In genomic region chr15:73939138-73939537, GRCh38 we compare ENCODE assay signal across 19 cellular contexts. TPM values are rescaled to one million over a fixed set of nuclear protein-coding genes. Genes with fewer than 3 reads are reported as not detected.
DNase-seq lines count a peak whose midpoint lies in the region; ATAC-seq and TF ChIP-seq lines count a peak whose summit lies in the region.
"Had no signal": no experiment of that assay in that cellular context is flagged by ENCODE, and none has a peak within 500 bp of the region (broad histone marks: within the 10 kb centered on the region; RNA-seq: fewer than 3 reads in every experiment).

No MANE protein-coding gene starts in this region.

- H3K4me3 Mint-ChIP-seq in CD4-positive, CD25-positive, alpha-beta regulatory T cell: no peak overlapping the region
- H3K4me3 Mint-ChIP-seq in effector memory CD8-positive, alpha-beta T cell: no peak overlapping the region
- H3K4me3 Mint-ChIP-seq: activated CD4-positive, alpha-beta T cell treated with anti-CD3 and anti-CD28 coated beads for 36 hours; GM23338; stimulated activated naive CD8-positive, alpha-beta T cell treated with anti-CD3 and anti-CD28 coated beads, Interleukin-15, Interleukin-2, amounts not matched to agents 100 ng/mL and 50 ng/mL, for 24 hours had no signal

- peak overlapping the region; percentile 22; the same call in 1 of the 2 replicates for H2AFZ ChIP-seq in Loucy (ENCODE audit: low read length)
- no peak overlapping the region for H2AFZ ChIP-seq in osteoblast (ENCODE audit: low read length)
- H2AFZ ChIP-seq: GM23338 had no signal

- H3K9me3 ChIP-seq in CD4-positive, CD25-positive, alpha-beta regulatory T cell (ENCODE audit: control insufficient read depth in 2 of 2, low read length in 2 of 2): no peaks in the 10 kb centered on the region
- H3K9me3 ChIP-seq in Loucy (ENCODE audit: insufficient read depth, low read depth, low read length) (no peaks in the 10 kb centered on the region), osteoblast (ENCODE audit: low read depth, low read length) (no peaks in the 10 kb centered on the region), Peyer's patch (no peaks in the 10 kb centered on the region), body of pancreas (no peaks in the 10 kb centered on the region)
- H3K9me3 ChIP-seq: Caco-2, esophagus squamous epithelium, pancreas had no signal

- DNase-seq in CD4-positive, CD25-positive, alpha-beta regulatory T cell: no peak
- no peak for DNase-seq in effector memory CD8-positive, alpha-beta T cell
- DNase-seq in osteoblast (ENCODE audit: insufficient read length, low spot score, missing footprints) (peak; percentile 68), cortex of kidney (lab: John Stamatoyannopoulos, UW) (no peak), Peyer's patch (no peak), body of pancreas (no peak), NCI-H187 (lab: John Stamatoyannopoulos, UW) (no peak)
- DNase-seq: activated CD4-positive, alpha-beta T cell treated with anti-CD3 and anti-CD28 coated beads for 36 hours; Caco-2; effector CD8-positive, alpha-beta T cell; EL; esophagus squamous epithelium; NCI-H1417; NCI-H2171 treated with DMSO at 0.1 percent for 48 hours; pancreas; trophoblast cell had no signal

- 84 to 91% methylated on average over 4 of the region's 4 CpGs for WGBS in body of pancreas, 2 donors

- no peaks in the 10 kb centered on the region for H3K36me3 ChIP-seq in CD4-positive, CD25-positive, alpha-beta regulatory T cell (ENCODE audit: control insufficient read depth, insufficient read depth, low read length)
- H3K36me3 ChIP-seq in Loucy (ENCODE audit: insufficient read depth, low read length) (no peaks in the 10 kb centered on the region), osteoblast (ENCODE audit: insufficient read depth, low read length) (peaks cover 43% of the 10 kb centered on the region), Peyer's patch (no peaks in the 10 kb centered on the region), body of pancreas (replicated peaks in 1 of 2; ENCODE audit: insufficient read depth in 1 of 2, low read depth in 2 of 2) (no peaks in the 10 kb centered on the region)
- H3K36me3 ChIP-seq: esophagus squamous epithelium, pancreas had no signal

- H3K27ac ChIP-seq in CD4-positive, CD25-positive, alpha-beta regulatory T cell (ENCODE audit: insufficient read depth, low read length, poor library complexity, severe bottlenecking): no peak overlapping the region
- peak overlapping the region; percentile 96 for H3K27ac ChIP-seq in osteoblast (ENCODE audit: low read depth, low read length)
- no peak overlapping the region for H3K27ac ChIP-seq in Peyer's patch
- H3K27ac ChIP-seq in body of pancreas: no peak overlapping the region
- H3K27ac ChIP-seq: esophagus squamous epithelium, pancreas had no signal

- H3K4me1 Mint-ChIP-seq in CD4-positive, CD25-positive, alpha-beta regulatory T cell: peaks cover 0 to 50% (median 18%) of the 10 kb centered on the region in 4 donors
- H3K4me1 Mint-ChIP-seq in effector memory CD8-positive, alpha-beta T cell (ENCODE audit: low read depth in 2 of 2): peaks cover 13 to 14% of the 10 kb centered on the region in 2 donors

- intact Hi-C loops in body of pancreas (cut with DNase I): no loop called here

- H3K9me2 ChIP-seq in Loucy (replicated peaks; ENCODE audit: low read depth, low read length): no peaks in the 10 kb centered on the region

- H3K79me2 ChIP-seq in Loucy (ENCODE audit: insufficient read depth, low read length) (no peaks in the 10 kb centered on the region), osteoblast (ENCODE audit: insufficient read depth, low read length) (peaks cover 99% of the 10 kb centered on the region)

- TF ChIP-seq CTCF in Loucy (conservative IDR thresholded peaks at IDR 0.05; ENCODE audit: low read length) (no peak), osteoblast (IDR thresholded peaks at IDR 0.05; ENCODE audit: extremely low read depth, low read depth, low read length) (no peak), Peyer's patch (IDR thresholded peaks at IDR 0.05) (no peak), body of pancreas (IDR thresholded peaks at IDR 0.05) (no peak)

- TF ChIP-seq POLR2A in Peyer's patch (IDR thresholded peaks at IDR 0.05): no peak
- TF ChIP-seq POLR2A in body of pancreas (IDR thresholded peaks at IDR 0.05): no peak

- H4K20me1 ChIP-seq in Loucy (ENCODE audit: insufficient read depth, low read length, poor library complexity, severe bottlenecking) (no peaks in the 10 kb centered on the region), osteoblast (ENCODE audit: insufficient read depth, low read length) (peaks cover 27% of the 10 kb centered on the region)

- ATAC-seq in CD4-positive, CD25-positive, alpha-beta regulatory T cell (ENCODE audit: low read depth in 2 of 2): no peak
- no peak for ATAC-seq in effector memory CD8-positive, alpha-beta T cell (replicated peaks)
- ATAC-seq in body of pancreas: no peak
- ATAC-seq: activated CD4-positive, alpha-beta T cell treated with anti-CD3 and anti-CD28 coated beads for 36 hours; GM23338; pancreas had no signal

- no peak overlapping the region for H3K9ac ChIP-seq in Loucy (ENCODE audit: low read depth, low read length, poor library complexity, severe bottlenecking)

- H3K36me3 Mint-ChIP-seq in CD4-positive, CD25-positive, alpha-beta regulatory T cell: no peaks in the 10 kb centered on the region
- no peaks in the 10 kb centered on the region for H3K36me3 Mint-ChIP-seq in effector memory CD8-positive, alpha-beta T cell (ENCODE audit: insufficient read depth)

- no peaks in the 10 kb centered on the region for H3K27me3 ChIP-seq in CD4-positive, CD25-positive, alpha-beta regulatory T cell (ENCODE audit: control insufficient read depth, insufficient read depth, low read length)
- H3K27me3 ChIP-seq in Loucy (ENCODE audit: insufficient read depth, low read length, poor library complexity, severe bottlenecking) (no peaks in the 10 kb centered on the region), osteoblast (ENCODE audit: insufficient read depth, low read length) (no peaks in the 10 kb centered on the region), Peyer's patch (no peaks in the 10 kb centered on the region), body of pancreas (no peaks in the 10 kb centered on the region)
- H3K27me3 ChIP-seq: esophagus squamous epithelium, pancreas had no signal

- H3K4me1 ChIP-seq in CD4-positive, CD25-positive, alpha-beta regulatory T cell (ENCODE audit: control insufficient read depth, insufficient read depth, low read length, poor library complexity, severe bottlenecking): peaks cover 39% of the 10 kb centered on the region
- peaks cover 67% of the 10 kb centered on the region for H3K4me1 ChIP-seq in Loucy (ENCODE audit: insufficient read depth, low read length, poor library complexity, severe bottlenecking)
- peaks cover 74% of the 10 kb centered on the region for H3K4me1 ChIP-seq in osteoblast (ENCODE audit: insufficient read depth, low read length)
- peaks cover 0 to 25% (median 0%) of the 10 kb centered on the region in 4 donors for H3K4me1 ChIP-seq in Peyer's patch
- peaks cover 21% of the 10 kb centered on the region for H3K4me1 ChIP-seq in body of pancreas

- H3K9me3 Mint-ChIP-seq in CD4-positive, CD25-positive, alpha-beta regulatory T cell: no peaks in the 10 kb centered on the region
- no peaks in the 10 kb centered on the region for H3K9me3 Mint-ChIP-seq in effector memory CD8-positive, alpha-beta T cell
- H3K9me3 Mint-ChIP-seq: GM23338; stimulated activated naive CD8-positive, alpha-beta T cell treated with anti-CD3 and anti-CD28 coated beads, Interleukin-15, Interleukin-2, amounts not matched to agents 100 ng/mL and 50 ng/mL, for 24 hours had no signal

- peak overlapping the region in 2 of 3 donors; percentile 80 to 87 for H3K27ac Mint-ChIP-seq in CD4-positive, CD25-positive, alpha-beta regulatory T cell
- peak overlapping the region; percentile 20 to 82 for H3K27ac Mint-ChIP-seq in effector memory CD8-positive, alpha-beta T cell
- H3K27ac Mint-ChIP-seq: activated CD4-positive, alpha-beta T cell treated with anti-CD3 and anti-CD28 coated beads for 36 hours; GM23338; stimulated activated naive CD8-positive, alpha-beta T cell treated with anti-CD3 and anti-CD28 coated beads, Interleukin-15, Interleukin-2, amounts not matched to agents 100 ng/mL and 50 ng/mL, for 24 hours had no signal

- H3F3A ChIP-seq in Loucy (ENCODE audit: low read depth): peaks cover 5% of the 10 kb centered on the region; the same call in 1 of the 2 replicates

- H3K27me3 Mint-ChIP-seq in CD4-positive, CD25-positive, alpha-beta regulatory T cell: no peaks in the 10 kb centered on the region
- no peaks in the 10 kb centered on the region for H3K27me3 Mint-ChIP-seq in effector memory CD8-positive, alpha-beta T cell
- H3K27me3 Mint-ChIP-seq: activated CD4-positive, alpha-beta T cell treated with anti-CD3 and anti-CD28 coated beads for 36 hours; stimulated activated naive CD8-positive, alpha-beta T cell treated with anti-CD3 and anti-CD28 coated beads, Interleukin-15, Interleukin-2, amounts not matched to agents 100 ng/mL and 50 ng/mL, for 24 hours had no signal

- no peak overlapping the region for H3K4me3 ChIP-seq in CD4-positive, CD25-positive, alpha-beta regulatory T cell (ENCODE audit: low read depth, low read length)
- no peak overlapping the region for H3K4me3 ChIP-seq in Loucy (ENCODE audit: low read length, poor library complexity, severe bottlenecking)
- no peak overlapping the region for H3K4me3 ChIP-seq in osteoblast (ENCODE audit: insufficient read depth, low read length)
- H3K4me3 ChIP-seq in Peyer's patch: no peak overlapping the region
- no peak overlapping the region for H3K4me3 ChIP-seq in body of pancreas
- H3K4me3 ChIP-seq: esophagus squamous epithelium, GM23338, pancreas had no signal

- H3K4me2 ChIP-seq in Loucy (ENCODE audit: low read depth, low read length, poor library complexity, severe bottlenecking) (no peak overlapping the region), osteoblast (ENCODE audit: insufficient read depth, low read length) (peak overlapping the region; percentile 4)
- H3K4me2 ChIP-seq: GM23338 had no signal

RNA-seq across cellular contexts. Expression of gene LOXL1, which starts 12.9 kb away (rescaled TPM):
- total RNA-seq in CD4-positive, CD25-positive, alpha-beta regulatory T cell: 7.3 TPM
- polyA plus RNA-seq in CD4-positive, CD25-positive, alpha-beta regulatory T cell: 10 to 100 TPM in 2 of 4 donors, 1 to 10 TPM in 2; 6.8 to 24.2 (median 10.0) TPM
- total RNA-seq in osteoblast (246 and 264 TPM in 2 replicates), Peyer's patch (1 to 10 TPM; 1.8 to 8.3 (median 5.4) TPM), body of pancreas (10 to 100 TPM in 1 of 2 donors, 1 to 10 TPM in 1; 8.6 to 14.5 TPM)

RNA-seq across cellular contexts. Expression of gene STOML1, which starts 53.0 kb away (rescaled TPM):
- total RNA-seq in CD4-positive, CD25-positive, alpha-beta regulatory T cell: 5.9 TPM
- 10 to 100 TPM in 2 of 4 donors, 1 to 10 TPM in 2; 8.7 to 11.4 (median 10.2) TPM for polyA plus RNA-seq in CD4-positive, CD25-positive, alpha-beta regulatory T cell
- 14.1 and 15.0 TPM in 2 replicates for total RNA-seq in osteoblast
- 10 to 100 TPM in 3 of 4 donors, not detected in 1; 10.9 to 24.5 (median 13.5) TPM for total RNA-seq in Peyer's patch
- total RNA-seq in body of pancreas: 10 to 100 TPM in 1 of 2 donors, 1 to 10 TPM in 1; 6.0 to 10.2 TPM

RNA-seq across cellular contexts. Expression of gene PML, which starts 55.4 kb away (rescaled TPM):
- 57.6 TPM for total RNA-seq in CD4-positive, CD25-positive, alpha-beta regulatory T cell
- polyA plus RNA-seq in CD4-positive, CD25-positive, alpha-beta regulatory T cell: 10 to 100 TPM; 13.7 to 24.0 (median 20.8) TPM
- 46.7 and 50.7 TPM in 2 replicates for total RNA-seq in osteoblast
- total RNA-seq in Peyer's patch: 100 to 1,000 TPM in 1 of 4 donors, 10 to 100 TPM in 3; 52.4 to 116 (median 82.9) TPM
- total RNA-seq in body of pancreas: 10 to 100 TPM; 27.8 to 38.2 TPM

Comparison
In these comparisons a context has a peak if more than half of its experiments do, and no peak if none do; other contexts are left out.
1. RNA of gene LOXL1, which starts 12.9 kb away (total RNA-seq): 246 to 264 TPM in osteoblast; 8.6 to 14.5 TPM in body of pancreas, 1.8 to 8.3 TPM in Peyer's patch and 7.3 TPM in CD4-positive, CD25-positive, alpha-beta regulatory T cell (single experiment); every median in the first group is over 10 times any median in the second.